8 cellular contexts compared by ENCODE assay signal in the genomic region with DNA sequence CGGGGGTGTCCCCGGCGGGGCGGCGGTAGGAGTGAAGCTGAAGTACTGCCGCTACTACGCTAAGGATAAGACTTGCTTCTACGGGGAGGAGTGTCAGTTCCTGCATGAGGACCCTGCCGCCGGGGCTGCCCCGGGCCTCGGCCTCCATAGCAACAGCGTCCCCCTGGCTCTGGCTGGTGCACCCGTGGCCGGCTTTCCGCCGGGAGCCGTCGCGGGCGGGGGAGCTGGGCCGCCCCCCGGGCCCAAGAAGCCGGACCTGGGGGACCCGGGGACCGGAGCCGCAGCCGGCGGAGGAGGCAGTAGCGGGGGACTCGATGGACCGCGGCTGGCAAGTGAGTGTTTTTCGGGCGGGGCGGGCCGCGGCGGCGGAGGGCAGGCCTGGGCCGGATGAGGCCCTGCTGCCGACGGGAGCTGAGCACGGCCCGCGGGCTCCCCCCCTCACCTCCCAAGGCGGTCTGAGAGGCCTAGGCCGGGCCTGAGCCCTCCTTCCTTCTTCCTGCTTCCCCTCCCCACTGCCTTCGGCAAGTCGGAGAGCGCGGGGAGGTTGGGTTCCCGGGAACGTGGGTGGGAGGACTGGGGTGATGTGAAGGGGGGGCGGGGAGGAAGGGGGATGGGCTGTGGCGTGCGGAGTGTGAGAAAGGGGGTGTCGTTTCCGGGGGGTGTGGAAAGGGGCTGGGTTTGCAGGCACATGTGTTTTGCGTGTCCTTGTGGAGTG. TPM values are rescaled to one million over a fixed set of nuclear protein-coding genes. Genes with fewer than 3 reads are reported as not detected.
DNase-seq lines count a peak whose midpoint lies in the region; ATAC-seq and TF ChIP-seq lines count a peak whose summit lies in the region.

No MANE protein-coding gene starts in this region.

- CTCF ChIA-PET in activated CD4-positive, alpha-beta T cell treated with anti-CD3 and anti-CD28 coated beads for 36 hours (lab: Charles Lee): no interaction called here

- no peak for TF ChIP-seq CTCF in chondrocyte (IDR thresholded peaks at IDR 0.05)

- peak overlapping the region; percentile 95 for H3K4me3 Mint-ChIP-seq in activated CD4-positive, alpha-beta T cell treated with anti-CD3 and anti-CD28 coated beads for 36 hours
- H3K4me3 Mint-ChIP-seq in chondrocyte (ENCODE audit: unreplicated experiment): peak overlapping the region; percentile 80

- H3K27me3 Mint-ChIP-seq in activated CD4-positive, alpha-beta T cell treated with anti-CD3 and anti-CD28 coated beads for 36 hours: no peaks in the 10 kb centered on the region
- H3K27me3 Mint-ChIP-seq in chondrocyte (ENCODE audit: low read depth): no peaks in the 10 kb centered on the region

- no peaks in the 10 kb centered on the region for H3K9me3 Mint-ChIP-seq in activated CD4-positive, alpha-beta T cell treated with anti-CD3 and anti-CD28 coated beads for 36 hours (ENCODE audit: low read depth)
- H3K9me3 Mint-ChIP-seq in chondrocyte (ENCODE audit: low read depth): no peaks in the 10 kb centered on the region

- peak; percentile 57 for ATAC-seq in HG02885 (IDR thresholded peaks at IDR 0.05; ENCODE audit: poor library complexity, unreplicated experiment)
- peak; percentile 77 for ATAC-seq in activated CD4-positive, alpha-beta T cell treated with anti-CD3 and anti-CD28 coated beads for 36 hours

- peak overlapping the region; percentile 93 for H3K27ac Mint-ChIP-seq in activated CD4-positive, alpha-beta T cell treated with anti-CD3 and anti-CD28 coated beads for 36 hours
- H3K27ac Mint-ChIP-seq in chondrocyte (ENCODE audit: unreplicated experiment): peak overlapping the region; percentile 87

- H3K4me1 Mint-ChIP-seq in activated CD4-positive, alpha-beta T cell treated with anti-CD3 and anti-CD28 coated beads for 36 hours: peaks cover 43% of the 10 kb centered on the region
- peaks cover 34% of the 10 kb centered on the region for H3K4me1 Mint-ChIP-seq in chondrocyte (ENCODE audit: low read depth)

- intact Hi-C loops in activated CD4-positive, alpha-beta T cell treated with anti-CD3 and anti-CD28 coated beads for 36 hours (cut with DNase I, micrococcal nuclease): loop anchor here (1.0 to 10.0 kb wide), 16 partner anchors 66 to 1456 kb away; partner anchors contain the start of genes POLR1D (in 2 of the 2), POMP (in 2 of the 2), SLC46A3 (in 2 of the 2) and GTF3A (in 1 of the 2)

- DNase-seq in NCI-H1436 (lab: John Stamatoyannopoulos, UW) (peak; percentile 16), NCI-H1436 treated with DMSO at 0.1 percent for 48 hours (lab: John Stamatoyannopoulos, UW) (no peak), NCI-H226 (peak; percentile 84), chondrocyte (ENCODE audit: low spot score) (no peak), kidney tubule cell (ENCODE audit: low spot score) (peak; percentile 91)
- DNase-seq in activated CD4-positive, alpha-beta T cell treated with anti-CD3 and anti-CD28 coated beads for 36 hours: peak; percentile 95
- DNase-seq in stimulated activated CD4-positive, alpha-beta T cell treated with anti-CD3 and anti-CD28 coated beads, Interleukin-15, amount 100 ng/mL, for 48 hours (ENCODE audit: low read depth in 2 of 2): peak; percentile 82 to 85

- H3K36me3 Mint-ChIP-seq in activated CD4-positive, alpha-beta T cell treated with anti-CD3 and anti-CD28 coated beads for 36 hours (ENCODE audit: low read depth): peaks cover 5% of the 10 kb centered on the region
- no peaks in the 10 kb centered on the region for H3K36me3 Mint-ChIP-seq in chondrocyte (ENCODE audit: low read depth)

- POLR2A ChIA-PET in activated CD4-positive, alpha-beta T cell treated with anti-CD3 and anti-CD28 coated beads for 36 hours (lab: Charles Lee): interaction anchor here (1.4 kb wide), 1 partner anchor 34 kb away, joined by 3 read pairs; no protein-coding TSS in a partner anchor

RNA-seq across cellular contexts. Expression of gene PAN3, which starts 0.6 kb away (rescaled TPM):
- 10 to 100 TPM; 26.6 to 27.3 TPM for total RNA-seq in activated CD4-positive, alpha-beta T cell treated with anti-CD3 and anti-CD28 coated beads for 36 hours
- total RNA-seq in chondrocyte: 18.1 to 19.0 TPM (median 18.7 TPM) in 3 replicates

RNA-seq across cellular contexts. Expression of gene FLT3, which starts 38.5 kb away (rescaled TPM):
- under 1 TPM; 0.09 to 0.12 TPM for total RNA-seq in activated CD4-positive, alpha-beta T cell treated with anti-CD3 and anti-CD28 coated beads for 36 hours
- not detected in 3 replicates for total RNA-seq in chondrocyte

Comparison
In these comparisons a context has a peak if more than half of its experiments do, and no peak if none do; other contexts are left out.
1. DNase-seq: peak in NCI-H1436 (single experiment), NCI-H226 (single experiment), activated CD4-positive, alpha-beta T cell treated with anti-CD3 and anti-CD28 coated beads for 36 hours (single experiment), kidney tubule cell (single experiment) and stimulated activated CD4-positive, alpha-beta T cell treated with anti-CD3 and anti-CD28 coated beads, Interleukin-15, amount 100 ng/mL, for 48 hours (2 of 2); none in NCI-H1436 treated with DMSO at 0.1 percent for 48 hours (single experiment) and chondrocyte (single experiment).